In the genomic region with DNA sequence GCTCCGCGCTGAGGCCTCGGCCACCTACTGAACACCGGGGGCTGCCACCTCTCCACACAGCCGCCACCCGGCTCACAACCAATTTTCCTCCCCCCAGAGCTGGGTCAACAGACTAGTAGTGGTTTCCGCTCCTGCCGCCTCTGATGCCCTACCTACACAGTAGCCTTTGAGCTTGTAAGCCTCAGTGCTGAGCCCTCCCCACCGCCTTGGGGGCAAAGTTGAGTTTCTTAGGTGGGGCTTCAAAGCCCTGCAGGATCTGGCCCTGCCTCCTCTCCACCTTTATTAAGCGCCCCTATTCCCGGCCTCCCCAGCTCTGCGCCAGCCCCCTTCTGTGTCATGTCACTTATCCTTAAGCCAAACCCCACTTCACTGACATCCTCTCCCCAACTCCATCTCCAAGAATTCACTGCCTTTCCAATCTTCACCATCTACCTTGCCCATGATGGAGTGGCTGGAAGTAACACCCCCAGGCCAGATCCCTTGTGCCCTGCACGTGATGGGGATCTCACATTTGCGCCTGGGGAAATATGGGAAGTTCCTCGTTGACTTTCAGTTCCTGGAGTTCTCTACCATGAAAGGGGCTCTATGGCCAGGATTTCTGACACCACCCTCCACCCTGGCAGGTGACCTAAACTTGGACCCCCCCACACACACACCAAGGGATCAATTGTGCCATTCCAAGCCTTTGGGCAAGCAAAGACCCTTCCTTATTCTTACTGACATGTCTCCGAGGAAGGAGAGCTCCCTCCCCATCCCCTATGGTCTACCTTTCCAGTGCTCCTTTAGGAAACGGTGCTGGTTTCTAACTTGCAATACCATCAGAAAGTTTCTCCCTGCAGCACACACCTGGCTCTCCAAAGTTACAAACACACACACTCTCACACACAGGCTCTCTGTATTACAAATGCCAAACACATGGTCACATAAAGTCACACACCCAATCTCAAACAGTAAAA, we compare ENCODE assay signal across 1 cellular context.
A peak's percentile ranks its signal among the peaks of the same experiment; 100 is the strongest.
TF ChIP-seq lines count a peak whose summit lies in the region.

No MANE protein-coding gene starts in this region.

TF ChIP-seq in GM23338, 12 proteins besides CTCF, POLR2A, EP300 and RAD21:
- TF ChIP-seq, protein P1, sequence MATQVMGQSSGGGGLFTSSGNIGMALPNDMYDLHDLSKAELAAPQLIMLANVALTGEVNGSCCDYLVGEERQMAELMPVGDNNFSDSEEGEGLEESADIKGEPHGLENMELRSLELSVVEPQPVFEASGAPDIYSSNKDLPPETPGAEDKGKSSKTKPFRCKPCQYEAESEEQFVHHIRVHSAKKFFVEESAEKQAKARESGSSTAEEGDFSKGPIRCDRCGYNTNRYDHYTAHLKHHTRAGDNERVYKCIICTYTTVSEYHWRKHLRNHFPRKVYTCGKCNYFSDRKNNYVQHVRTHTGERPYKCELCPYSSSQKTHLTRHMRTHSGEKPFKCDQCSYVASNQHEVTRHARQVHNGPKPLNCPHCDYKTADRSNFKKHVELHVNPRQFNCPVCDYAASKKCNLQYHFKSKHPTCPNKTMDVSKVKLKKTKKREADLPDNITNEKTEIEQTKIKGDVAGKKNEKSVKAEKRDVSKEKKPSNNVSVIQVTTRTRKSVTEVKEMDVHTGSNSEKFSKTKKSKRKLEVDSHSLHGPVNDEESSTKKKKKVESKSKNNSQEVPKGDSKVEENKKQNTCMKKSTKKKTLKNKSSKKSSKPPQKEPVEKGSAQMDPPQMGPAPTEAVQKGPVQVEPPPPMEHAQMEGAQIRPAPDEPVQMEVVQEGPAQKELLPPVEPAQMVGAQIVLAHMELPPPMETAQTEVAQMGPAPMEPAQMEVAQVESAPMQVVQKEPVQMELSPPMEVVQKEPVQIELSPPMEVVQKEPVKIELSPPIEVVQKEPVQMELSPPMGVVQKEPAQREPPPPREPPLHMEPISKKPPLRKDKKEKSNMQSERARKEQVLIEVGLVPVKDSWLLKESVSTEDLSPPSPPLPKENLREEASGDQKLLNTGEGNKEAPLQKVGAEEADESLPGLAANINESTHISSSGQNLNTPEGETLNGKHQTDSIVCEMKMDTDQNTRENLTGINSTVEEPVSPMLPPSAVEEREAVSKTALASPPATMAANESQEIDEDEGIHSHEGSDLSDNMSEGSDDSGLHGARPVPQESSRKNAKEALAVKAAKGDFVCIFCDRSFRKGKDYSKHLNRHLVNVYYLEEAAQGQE (IDR thresholded peaks at IDR 0.05; ENCODE audit: unreplicated experiment): no peak
- TF ChIP-seq EZH2phosphoT487 (IDR thresholded peaks at IDR 0.05; ENCODE audit: unreplicated experiment): no peak
- TF ChIP-seq, protein P2, sequence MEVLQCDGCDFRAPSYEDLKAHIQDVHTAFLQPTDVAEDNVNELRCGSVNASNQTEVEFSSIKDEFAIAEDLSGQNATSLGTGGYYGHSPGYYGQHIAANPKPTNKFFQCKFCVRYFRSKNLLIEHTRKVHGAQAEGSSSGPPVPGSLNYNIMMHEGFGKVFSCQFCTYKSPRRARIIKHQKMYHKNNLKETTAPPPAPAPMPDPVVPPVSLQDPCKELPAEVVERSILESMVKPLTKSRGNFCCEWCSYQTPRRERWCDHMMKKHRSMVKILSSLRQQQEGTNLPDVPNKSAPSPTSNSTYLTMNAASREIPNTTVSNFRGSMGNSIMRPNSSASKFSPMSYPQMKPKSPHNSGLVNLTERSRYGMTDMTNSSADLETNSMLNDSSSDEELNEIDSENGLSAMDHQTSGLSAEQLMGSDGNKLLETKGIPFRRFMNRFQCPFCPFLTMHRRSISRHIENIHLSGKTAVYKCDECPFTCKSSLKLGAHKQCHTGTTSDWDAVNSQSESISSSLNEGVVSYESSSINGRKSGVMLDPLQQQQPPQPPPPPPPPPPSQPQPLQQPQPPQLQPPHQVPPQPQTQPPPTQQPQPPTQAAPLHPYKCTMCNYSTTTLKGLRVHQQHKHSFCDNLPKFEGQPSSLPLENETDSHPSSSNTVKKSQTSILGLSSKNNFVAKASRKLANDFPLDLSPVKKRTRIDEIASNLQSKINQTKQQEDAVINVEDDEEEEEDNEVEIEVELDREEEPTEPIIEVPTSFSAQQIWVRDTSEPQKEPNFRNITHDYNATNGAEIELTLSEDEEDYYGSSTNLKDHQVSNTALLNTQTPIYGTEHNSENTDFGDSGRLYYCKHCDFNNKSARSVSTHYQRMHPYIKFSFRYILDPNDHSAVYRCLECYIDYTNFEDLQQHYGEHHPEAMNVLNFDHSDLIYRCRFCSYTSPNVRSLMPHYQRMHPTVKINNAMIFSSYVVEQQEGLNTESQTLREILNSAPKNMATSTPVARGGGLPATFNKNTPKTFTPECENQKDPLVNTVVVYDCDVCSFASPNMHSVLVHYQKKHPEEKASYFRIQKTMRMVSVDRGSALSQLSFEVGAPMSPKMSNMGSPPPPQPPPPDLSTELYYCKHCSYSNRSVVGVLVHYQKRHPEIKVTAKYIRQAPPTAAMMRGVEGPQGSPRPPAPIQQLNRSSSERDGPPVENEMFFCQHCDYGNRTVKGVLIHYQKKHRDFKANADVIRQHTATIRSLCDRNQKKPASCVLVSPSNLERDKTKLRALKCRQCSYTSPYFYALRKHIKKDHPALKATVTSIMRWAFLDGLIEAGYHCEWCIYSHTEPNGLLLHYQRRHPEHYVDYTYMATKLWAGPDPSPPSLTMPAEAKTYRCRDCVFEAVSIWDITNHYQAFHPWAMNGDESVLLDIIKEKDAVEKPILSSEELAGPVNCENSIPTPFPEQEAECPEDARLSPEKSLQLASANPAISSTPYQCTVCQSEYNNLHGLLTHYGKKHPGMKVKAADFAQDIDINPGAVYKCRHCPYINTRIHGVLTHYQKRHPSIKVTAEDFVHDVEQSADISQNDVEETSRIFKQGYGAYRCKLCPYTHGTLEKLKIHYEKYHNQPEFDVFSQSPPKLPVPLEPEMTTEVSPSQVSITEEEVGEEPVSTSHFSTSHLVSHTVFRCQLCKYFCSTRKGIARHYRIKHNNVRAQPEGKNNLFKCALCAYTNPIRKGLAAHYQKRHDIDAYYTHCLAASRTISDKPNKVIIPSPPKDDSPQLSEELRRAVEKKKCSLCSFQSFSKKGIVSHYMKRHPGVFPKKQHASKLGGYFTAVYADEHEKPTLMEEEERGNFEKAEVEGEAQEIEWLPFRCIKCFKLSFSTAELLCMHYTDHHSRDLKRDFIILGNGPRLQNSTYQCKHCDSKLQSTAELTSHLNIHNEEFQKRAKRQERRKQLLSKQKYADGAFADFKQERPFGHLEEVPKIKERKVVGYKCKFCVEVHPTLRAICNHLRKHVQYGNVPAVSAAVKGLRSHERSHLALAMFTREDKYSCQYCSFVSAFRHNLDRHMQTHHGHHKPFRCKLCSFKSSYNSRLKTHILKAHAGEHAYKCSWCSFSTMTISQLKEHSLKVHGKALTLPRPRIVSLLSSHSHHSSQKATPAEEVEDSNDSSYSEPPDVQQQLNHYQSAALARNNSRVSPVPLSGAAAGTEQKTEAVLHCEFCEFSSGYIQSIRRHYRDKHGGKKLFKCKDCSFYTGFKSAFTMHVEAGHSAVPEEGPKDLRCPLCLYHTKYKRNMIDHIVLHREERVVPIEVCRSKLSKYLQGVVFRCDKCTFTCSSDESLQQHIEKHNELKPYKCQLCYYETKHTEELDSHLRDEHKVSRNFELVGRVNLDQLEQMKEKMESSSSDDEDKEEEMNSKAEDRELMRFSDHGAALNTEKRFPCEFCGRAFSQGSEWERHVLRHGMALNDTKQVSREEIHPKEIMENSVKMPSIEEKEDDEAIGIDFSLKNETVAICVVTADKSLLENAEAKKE (CRISPR knock-in tag; IDR thresholded peaks at IDR 0.05): no peak
- no peak for TF ChIP-seq STAT1 (IDR thresholded peaks at IDR 0.05; ENCODE audit: unreplicated experiment)
- no peak for TF ChIP-seq ZNF114 (CRISPR knock-in tag; IDR thresholded peaks at IDR 0.05)
- no peak for TF ChIP-seq NANOG (IDR thresholded peaks at IDR 0.05; ENCODE audit: borderline replicate concordance)
- TF ChIP-seq ZNF331 (CRISPR knock-in tag; IDR thresholded peaks at IDR 0.05; ENCODE audit: low read depth): no peak
- peak; percentile 14 for TF ChIP-seq EZH2 (IDR thresholded peaks at IDR 0.05; ENCODE audit: low read depth, unreplicated experiment)
